In the genomic region with DNA sequence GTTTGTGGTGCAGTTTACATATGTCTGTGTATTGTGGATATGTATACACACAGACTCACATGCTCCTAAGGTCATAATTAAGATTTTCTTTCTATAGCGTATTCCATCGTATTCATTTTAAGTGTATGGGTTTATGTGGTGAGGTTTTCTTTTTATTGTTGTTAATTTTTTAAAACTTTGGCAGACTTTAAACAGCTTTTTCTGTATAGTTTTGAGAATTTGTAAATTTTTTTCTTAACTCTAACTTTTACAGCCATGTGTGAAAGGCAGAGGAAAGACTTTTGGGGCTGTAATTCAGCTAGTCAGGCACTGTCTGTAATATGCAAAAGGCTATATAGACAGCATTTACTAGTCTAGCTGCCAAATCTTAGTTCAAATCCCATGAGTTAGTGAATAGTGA, we compare ENCODE assay signal across 13 cellular contexts. TPM values are rescaled to one million over a fixed set of nuclear protein-coding genes. Genes with fewer than 3 reads are reported as not detected.
DNase-seq lines count a peak whose midpoint lies in the region; ATAC-seq and TF ChIP-seq lines count a peak whose summit lies in the region.
"Had no signal": no experiment of that assay in that cellular context is flagged by ENCODE, and none has a peak within 500 bp of the region (broad histone marks: within the 10 kb centered on the region; RNA-seq: fewer than 3 reads in every experiment).

No MANE protein-coding gene starts in this region.

- H3K27me3 ChIP-seq in cardiac muscle cell (no peaks in the 10 kb centered on the region), upper lobe of right lung (no peaks in the 10 kb centered on the region)

- H3K9me3 Mint-ChIP-seq in MCF 10A (ENCODE audit: unreplicated experiment) (no peaks in the 10 kb centered on the region), mesothelial cell of epicardium (peaks cover 7% of the 10 kb centered on the region)

- peaks cover 14% of the 10 kb centered on the region for H3K4me1 ChIP-seq in cardiac muscle cell (ENCODE audit: low read depth)
- H3K4me1 ChIP-seq in upper lobe of right lung = peaks cover 12% of the 10 kb centered on the region

- no peak for ATAC-seq in left cardiac atrium
- ATAC-seq in upper lobe of right lung = no peak
- ATAC-seq in HG03159 (IDR thresholded peaks at IDR 0.05; ENCODE audit: unreplicated experiment) = no peak
- ATAC-seq in GM18517 (IDR thresholded peaks at IDR 0.05; ENCODE audit: unreplicated experiment) = no peak
- ATAC-seq: activated CD8-positive, alpha-beta memory T cell treated with anti-CD3 and anti-CD28 coated beads, Interleukin-2, amount 10 ng/mL, durations not matched to agents 7 days and 5 days had no signal

- TF ChIP-seq CTCF in cardiac muscle cell (IDR thresholded peaks at IDR 0.05; ENCODE audit: low read depth, low read length) (no peak), MCF 10A (IDR thresholded peaks at IDR 0.05; ENCODE audit: unreplicated experiment) (no peak), mesothelial cell of epicardium (IDR thresholded peaks at IDR 0.05; ENCODE audit: unreplicated experiment) (no peak), upper lobe of right lung (IDR thresholded peaks at IDR 0.05) (no peak)

- H3K4me3 Mint-ChIP-seq in MCF 10A (ENCODE audit: unreplicated experiment) (peak overlapping the region; percentile 93), mesothelial cell of epicardium (peak overlapping the region; percentile 45)

- CTCF ChIA-PET in MCF 10A (lab: Yijun Ruan, JAX) = interaction anchor here (0.6 to 2.5 kb wide), 5 partner anchors 8 to 393 kb away, joined by 3 to 23 read pairs (median 4); no protein-coding TSS in a partner anchor

- DNase-seq in cardiac muscle cell (ENCODE audit: low read depth in 1 of 2, low spot score in 1 of 2) (no peak), left cardiac atrium (no peak), MCF 10A (ENCODE audit: unreplicated experiment) (peak; percentile 22), mesothelial cell of epicardium (ENCODE audit: low spot score in 2 of 2, unreplicated experiment in 2 of 2) (no peak), upper lobe of right lung (no peak), RKO (ENCODE audit: low spot score) (no peak)
- DNase-seq: activated CD8-positive, alpha-beta memory T cell treated with anti-CD3 and anti-CD28 coated beads, Interleukin-2, amount 10 ng/mL, durations not matched to agents 7 days and 5 days; amniotic stem cell; foreskin melanocyte; mesendoderm; NCI-H2081 had no signal

- H3K4me3 ChIP-seq in cardiac muscle cell (peak overlapping the region; percentile 92), upper lobe of right lung (peak overlapping the region; percentile 87)

- H3K27ac ChIP-seq in cardiac muscle cell (no peak overlapping the region), upper lobe of right lung (no peak overlapping the region)

- H3K27ac Mint-ChIP-seq in MCF 10A (ENCODE audit: low read depth, unreplicated experiment) (peak overlapping the region; percentile 73), mesothelial cell of epicardium (no peak overlapping the region)
- H3K27ac Mint-ChIP-seq: activated CD8-positive, alpha-beta memory T cell treated with anti-CD3 and anti-CD28 coated beads, Interleukin-2, amount 10 ng/mL, durations not matched to agents 7 days and 5 days had no signal

- no peaks in the 10 kb centered on the region for H3K9me3 ChIP-seq in cardiac muscle cell (ENCODE audit: low read depth)
- H3K9me3 ChIP-seq in upper lobe of right lung = no peaks in the 10 kb centered on the region

- BruUV-seq in MCF 10A (replicated peaks; lab: Mats Ljungman, UMichigan) = no TSS peak

- peaks cover 26% of the 10 kb centered on the region for H3K4me1 Mint-ChIP-seq in MCF 10A (ENCODE audit: insufficient read depth, unreplicated experiment)
- peaks cover 49% of the 10 kb centered on the region for H3K4me1 Mint-ChIP-seq in mesothelial cell of epicardium

- H3K27me3 Mint-ChIP-seq in MCF 10A (ENCODE audit: insufficient read depth, unreplicated experiment) = no peaks in the 10 kb centered on the region
- H3K27me3 Mint-ChIP-seq in mesothelial cell of epicardium (ENCODE audit: low read depth) = no peaks in the 10 kb centered on the region

- POLR2A ChIA-PET in MCF 10A (lab: Yijun Ruan, JAX) = interaction anchor here (0.6 to 3.5 kb wide), 17 partner anchors 10 to 419 kb away, joined by 3 to 53 read pairs (median 5); a partner anchor contains a TSS

- H3K36me3 ChIP-seq in cardiac muscle cell = no peaks in the 10 kb centered on the region
- H3K36me3 ChIP-seq in upper lobe of right lung = no peaks in the 10 kb centered on the region

- H3K36me3 Mint-ChIP-seq in MCF 10A (ENCODE audit: insufficient read depth, unreplicated experiment) (no peaks in the 10 kb centered on the region), mesothelial cell of epicardium (peaks cover 4% of the 10 kb centered on the region)
- H3K36me3 Mint-ChIP-seq: activated CD8-positive, alpha-beta memory T cell treated with anti-CD3 and anti-CD28 coated beads, Interleukin-2, amount 10 ng/mL, durations not matched to agents 7 days and 5 days had no signal

- intact Hi-C loops in left cardiac atrium (cut with DNase I) = no loop called here
- intact Hi-C loops in MCF 10A (cut with micrococcal nuclease) = loop anchor here (5.0 to 10.0 kb wide), 4 partner anchors 85 to 372 kb away; no protein-coding TSS in a partner anchor
- intact Hi-C loops in upper lobe of right lung (cut with DNase I) = no loop called here

RNA-seq across cellular contexts. Expression of a gene that starts 2.2 kb away (rescaled TPM):
- total RNA-seq in cardiac muscle cell (11.0 and 20.6 TPM in 2 replicates), left cardiac atrium (1 to 10 TPM; 7.2 to 7.9 TPM), MCF 10A (2022) (12.8 and 14.3 TPM in 2 replicates), mesothelial cell of epicardium (26.5 to 28.7 TPM (median 27.6 TPM) in 3 replicates), upper lobe of right lung (70.5 TPM)
- 7.3 and 11.0 TPM in 2 replicates for polyA plus RNA-seq in cardiac muscle cell
